ENCODE assay signal across 1 cellular context in genomic region chr10:124677871-124678565, GRCh38.
TF ChIP-seq lines count a peak whose summit lies in the region.

No MANE protein-coding gene starts in this region.

TF ChIP-seq in HepG2, 621 proteins besides CTCF, POLR2A, EP300 and RAD21 (continued from another document):
- TF ChIP-seq, protein P1, sequence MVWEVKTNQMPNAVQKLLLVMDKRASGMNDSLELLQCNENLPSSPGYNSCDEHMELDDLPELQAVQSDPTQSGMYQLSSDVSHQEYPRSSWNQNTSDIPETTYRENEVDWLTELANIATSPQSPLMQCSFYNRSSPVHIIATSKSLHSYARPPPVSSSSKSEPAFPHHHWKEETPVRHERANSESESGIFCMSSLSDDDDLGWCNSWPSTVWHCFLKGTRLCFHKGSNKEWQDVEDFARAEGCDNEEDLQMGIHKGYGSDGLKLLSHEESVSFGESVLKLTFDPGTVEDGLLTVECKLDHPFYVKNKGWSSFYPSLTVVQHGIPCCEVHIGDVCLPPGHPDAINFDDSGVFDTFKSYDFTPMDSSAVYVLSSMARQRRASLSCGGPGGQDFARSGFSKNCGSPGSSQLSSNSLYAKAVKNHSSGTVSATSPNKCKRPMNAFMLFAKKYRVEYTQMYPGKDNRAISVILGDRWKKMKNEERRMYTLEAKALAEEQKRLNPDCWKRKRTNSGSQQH (CRISPR knock-in tag; IDR thresholded peaks at IDR 0.05; ENCODE audit: low read depth): no peak
- no peak for TF ChIP-seq POLR2AphosphoS2 (IDR thresholded peaks at IDR 0.05; ENCODE audit: low read depth, low read length)
- no peak for TF ChIP-seq NFYC (CRISPR knock-in tag; IDR thresholded peaks at IDR 0.05)
- TF ChIP-seq TCF12 (IDR thresholded peaks at IDR 0.05): no peak
- TF ChIP-seq TCF12 (CRISPR knock-in tag; IDR thresholded peaks at IDR 0.05): no peak
- no peak for TF ChIP-seq ZNF709 (CRISPR knock-in tag; IDR thresholded peaks at IDR 0.05)
- no peak for TF ChIP-seq RBM22 (optimal IDR thresholded peaks at IDR 0.05; ENCODE audit: low read length)
TF ChIP-seq in HepG2: peak in this region for 0.
